15 cellular contexts compared by ENCODE assay signal in the genomic region with DNA sequence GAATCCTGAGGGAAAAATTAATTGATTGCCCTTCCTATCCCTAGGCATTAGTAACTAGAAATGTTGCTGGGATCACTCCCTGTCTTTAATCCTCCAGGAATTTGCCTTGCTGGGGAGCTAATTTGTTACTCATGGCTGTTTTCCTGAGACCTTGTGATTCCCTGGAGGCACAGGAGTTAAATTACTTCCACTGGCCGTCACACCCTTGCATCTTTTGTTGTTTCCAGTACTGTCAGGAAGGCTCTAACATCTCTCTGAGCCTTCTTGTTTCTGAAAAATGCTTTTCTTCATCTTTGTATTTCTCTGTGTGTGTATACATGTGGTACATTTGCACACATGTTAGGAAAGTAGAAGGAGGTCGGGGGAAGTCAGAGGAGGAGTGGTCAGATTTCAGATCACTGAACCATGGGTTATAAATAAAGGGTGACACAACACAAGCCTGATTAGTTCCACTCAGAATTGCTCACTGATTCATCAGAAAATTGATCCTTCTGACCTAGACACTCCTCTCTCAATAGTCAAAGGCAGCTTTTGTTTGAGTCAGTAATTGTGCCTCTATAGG. TPM values are rescaled to one million over a fixed set of nuclear protein-coding genes. Genes with fewer than 3 reads are reported as not detected.
A peak's percentile ranks its signal among the peaks of the same experiment; 100 is the strongest.
DNase-seq lines count a peak whose midpoint lies in the region; ATAC-seq and TF ChIP-seq lines count a peak whose summit lies in the region.
"Had no signal": no experiment of that assay in that cellular context is flagged by ENCODE, and none has a peak within 500 bp of the region (broad histone marks: within the 10 kb centered on the region; RNA-seq: fewer than 3 reads in every experiment).

No MANE protein-coding gene starts in this region.

- peak overlapping the region; percentile 75; the same call in 1 of the 2 replicates for H3K14ac ChIP-seq in IMR-90 (replicated peaks; ENCODE audit: low read depth, low read length)

- no peak for TF ChIP-seq RAD21 in IMR-90 (IDR thresholded peaks at IDR 0.05; ENCODE audit: low read length)

- H3K4me1 Mint-ChIP-seq in nephron, result peaks cover 39% of the 10 kb centered on the region
- H3K4me1 Mint-ChIP-seq: activated naive CD4-positive, alpha-beta T cell treated with anti-CD3 and anti-CD28 coated beads, Interleukin-2, amount 10 ng/mL, durations not matched to agents 7 days and 5 days; stimulated activated naive CD8-positive, alpha-beta T cell treated with anti-CD3 and anti-CD28 coated beads, Interleukin-15, amount 100 ng/mL, for 72 hours; T-cell had no signal

- intact Hi-C loops in IMR-90 (cut with micrococcal nuclease), result no loop called here

- H3K4ac ChIP-seq in IMR-90 (ENCODE audit: low read depth, low read length), result peak overlapping the region; percentile 36; the same call in 1 of the 2 replicates

- H3K27ac Mint-ChIP-seq in nephron, result peak overlapping the region; percentile 39 to 67 (median 55)
- H3K27ac Mint-ChIP-seq: activated naive CD4-positive, alpha-beta T cell treated with anti-CD3 and anti-CD28 coated beads, Interleukin-2, amount 10 ng/mL, durations not matched to agents 7 days and 5 days; natural killer cell; T-cell had no signal

- H2AK9ac ChIP-seq in IMR-90 (replicated peaks; ENCODE audit: low read depth, low read length, poor library complexity), result no peak overlapping the region

- dilution Hi-C loops in IMR-90 (cut with HindIII; ENCODE audit: low sequenced_read_pairs, unreplicated experiment), result no loop called here

- 0 out of 3 replicates have a peak overlapping the region, but pooled peaks have one; percentile 4 for H2BK15ac ChIP-seq in IMR-90 (ENCODE audit: low read depth, low read length)

- H4K8ac ChIP-seq in IMR-90 (ENCODE audit: low read depth in 2 of 2, low read length in 2 of 2), result no peak overlapping the region

- no peak overlapping the region for H2BK20ac ChIP-seq in IMR-90 (ENCODE audit: low read depth, low read length)

- H3K4me3 ChIP-seq in AG10803 (ENCODE audit: low read length), result no peak overlapping the region
- H3K4me3 ChIP-seq in IMR-90 (ENCODE audit: insufficient read depth, low read depth, low read length), result no peak overlapping the region

- no peak overlapping the region for H4K91ac ChIP-seq in IMR-90 (ENCODE audit: insufficient read depth, low read depth, low read length)

- H2AK5ac ChIP-seq in IMR-90 (ENCODE audit: low read depth, low read length), result peak overlapping the region; percentile 18; the same call in 1 of the 2 replicates

- no peaks in the 10 kb centered on the region for H3K9me3 ChIP-seq in IMR-90 (ENCODE audit: control insufficient read depth, insufficient read depth, low read length)
- H3K9me3 ChIP-seq: BE2C had no signal

- H3K27me3 ChIP-seq in IMR-90 (ENCODE audit: control insufficient read depth, insufficient read depth, low read length), result no peaks in the 10 kb centered on the region
- H3K27me3 ChIP-seq: BE2C had no signal

- H3K27ac ChIP-seq in IMR-90 (ENCODE audit: insufficient read depth, low read length), result no peak overlapping the region

- no peaks in the 10 kb centered on the region for H3K79me1 ChIP-seq in IMR-90 (ENCODE audit: low read depth in 1 of 2, low read length in 2 of 2)

- H3K4me3 Mint-ChIP-seq in nephron, result no peak overlapping the region
- H3K4me3 Mint-ChIP-seq: activated naive CD4-positive, alpha-beta T cell treated with anti-CD3 and anti-CD28 coated beads, Interleukin-2, amount 10 ng/mL, durations not matched to agents 7 days and 5 days; natural killer cell; stimulated activated naive CD8-positive, alpha-beta T cell treated with anti-CD3 and anti-CD28 coated beads, Interleukin-15, amount 100 ng/mL, for 72 hours; T-cell had no signal

- H4K20me1 ChIP-seq in IMR-90 (ENCODE audit: insufficient read depth, low read length), result no peaks in the 10 kb centered on the region

- H2AFZ ChIP-seq in IMR-90 (replicated peaks; ENCODE audit: low read length, poor library complexity), result no peak overlapping the region

- no peak for TF ChIP-seq POLR2A in IMR-90 (IDR thresholded peaks at IDR 0.05; ENCODE audit: low read depth, low read length)

- H3K27me3 Mint-ChIP-seq in nephron (ENCODE audit: low read depth), result peaks cover 4% of the 10 kb centered on the region

- no peaks in the 10 kb centered on the region for H3K36me3 ChIP-seq in IMR-90 (ENCODE audit: control insufficient read depth, insufficient read depth, low read length)
- H3K36me3 ChIP-seq: BE2C had no signal

- H4K5ac ChIP-seq in IMR-90 (ENCODE audit: low read depth, low read length), result peak overlapping the region; percentile 58; the same call in 1 of the 2 replicates

- ATAC-seq in IMR-90 (ENCODE audit: low read depth) (peak; percentile 66), GM19455 (IDR thresholded peaks at IDR 0.05; ENCODE audit: unreplicated experiment) (no peak), GM18498 (IDR thresholded peaks at IDR 0.05; ENCODE audit: unreplicated experiment) (no peak)
- ATAC-seq: natural killer cell; stimulated activated naive CD8-positive, alpha-beta T cell treated with anti-CD3 and anti-CD28 coated beads, Interleukin-15, amount 100 ng/mL, for 72 hours; T-cell had no signal

- CTCF ChIA-PET in IMR-90 (lab: Yijun Ruan, JAX), result no interaction called here

- no peak overlapping the region for H3K56ac ChIP-seq in IMR-90 (ENCODE audit: extremely low read depth, insufficient read depth, low read length)

- H3K4me2 ChIP-seq in IMR-90 (ENCODE audit: low read depth, low read length), result peak overlapping the region; percentile 24; the same call in 1 of the 2 replicates

- no peak overlapping the region for H3K9ac ChIP-seq in IMR-90 (ENCODE audit: low read depth, low read length)

- H3K9me3 Mint-ChIP-seq in nephron, result no peaks in the 10 kb centered on the region
- H3K9me3 Mint-ChIP-seq: activated naive CD4-positive, alpha-beta T cell treated with anti-CD3 and anti-CD28 coated beads, Interleukin-2, amount 10 ng/mL, durations not matched to agents 7 days and 5 days; natural killer cell; stimulated activated naive CD8-positive, alpha-beta T cell treated with anti-CD3 and anti-CD28 coated beads, Interleukin-15, amount 100 ng/mL, for 72 hours; T-cell had no signal

- H2BK120ac ChIP-seq in IMR-90 (ENCODE audit: low read depth, low read length), result peak overlapping the region; percentile 34; the same call in 1 of the 2 replicates

- peak overlapping the region; percentile 33 for H2BK5ac ChIP-seq in IMR-90 (ENCODE audit: low read depth, low read length, poor library complexity, severe bottlenecking)

- no CpG with 5 or more reads among the region's 2 CpGs for WGBS in IMR-90 (ENCODE audit: extremely low coverage in 2 of 2, insufficient read length in 1 of 2), 2 experiments

- H3K9me1 ChIP-seq in IMR-90 (ENCODE audit: insufficient read depth, low read length), result 0 out of 2 replicates have a peak, but pooled peaks cover 3% of the 10 kb centered on the region

- no TSS peak for BruUV-seq in IMR-90 (replicated peaks; lab: Mats Ljungman, UMichigan)

- H3K36me3 Mint-ChIP-seq in nephron (ENCODE audit: low read depth), result no peaks in the 10 kb centered on the region
- H3K36me3 Mint-ChIP-seq: activated naive CD4-positive, alpha-beta T cell treated with anti-CD3 and anti-CD28 coated beads, Interleukin-2, amount 10 ng/mL, durations not matched to agents 7 days and 5 days; natural killer cell; T-cell had no signal

- H3K4me1 ChIP-seq in IMR-90 (ENCODE audit: control insufficient read depth, insufficient read depth, low read length), result peaks cover 7% of the 10 kb centered on the region; the same call in 1 of the 2 replicates
- H3K4me1 ChIP-seq: BE2C had no signal

- H3K18ac ChIP-seq in IMR-90 (ENCODE audit: low read depth, low read length), result peak overlapping the region; percentile 47; the same call in 1 of the 2 replicates

- in situ Hi-C loops in IMR-90 (cut with MboI; ENCODE audit: low sequenced_read_pairs), result no loop called here

- no peak overlapping the region for H3K23ac ChIP-seq in IMR-90 (ENCODE audit: low read depth, low read length)

- DNase-seq in AG10803 (ENCODE audit: low read depth) (peak; percentile 88), IMR-90 (peak; percentile 55), ecto neural progenitor cell (ENCODE audit: low spot score) (peak; percentile 54)
- no peak for DNase-seq in effector CD8-positive, alpha-beta T cell (lab: John Stamatoyannopoulos, UW)
- DNase-seq in activated effector memory CD4-positive, alpha-beta T cell treated with Interleukin-2 at 50 U/mL for 16 hours, result no peak
- DNase-seq: activated naive CD4-positive, alpha-beta T cell treated with anti-CD3 and anti-CD28 coated beads, Interleukin-2, amount 10 ng/mL, durations not matched to agents 7 days and 5 days; BE2C; natural killer cell; NCI-H1092 treated with DMSO at 0.1 percent for 48 hours; NK-92 treated with Interleukin-12 subunit alpha and Interleukin-12 subunit beta, amount 100 ng/mL, for 24 hours; stimulated activated naive CD8-positive, alpha-beta T cell treated with anti-CD3 and anti-CD28 coated beads, Interleukin-15, amount 100 ng/mL, for 72 hours; T-cell had no signal

- POLR2A ChIA-PET in IMR-90 (lab: Charles Lee; ENCODE audit: unreplicated experiment), result no interaction called here

- no peak for TF ChIP-seq CTCF in AG10803 (conservative IDR thresholded peaks at IDR 0.05; ENCODE audit: low read length)
- TF ChIP-seq CTCF in IMR-90 (conservative IDR thresholded peaks at IDR 0.05; ENCODE audit: low read depth, low read length), result no peak
- no peak for TF ChIP-seq CTCF in nephron (IDR thresholded peaks at IDR 0.05; ENCODE audit: unreplicated experiment in 3 of 3)

TF ChIP-seq in IMR-90, 13 proteins besides CTCF, POLR2A, EP300 and RAD21:
- TF ChIP-seq ELK1 (IDR thresholded peaks at IDR 0.05; ENCODE audit: borderline replicate concordance, low read depth, low read length) (no peak), RCOR1 (IDR thresholded peaks at IDR 0.05; ENCODE audit: insufficient replicate concordance, low read length) (no peak), FOS (IDR thresholded peaks at IDR 0.05; ENCODE audit: low read depth, low read length) (no peak)

RNA-seq across cellular contexts. Expression of gene LRRFIP2, which starts 23.5 kb away (rescaled TPM):
- 20.6 and 45.8 TPM in 2 replicates for total RNA-seq in IMR-90 (2012; rRNA removed)
- polyA plus RNA-seq in IMR-90 (2012; rRNA removed), result 27.6 and 31.0 TPM in 2 replicates
- 6.4 and 9.3 TPM in 2 replicates for polyA plus RNA-seq in IMR-90 (2012; cell fraction: cytosol; rRNA removed)
- 8.9 and 43.4 TPM in 2 replicates for polyA plus RNA-seq in IMR-90 (2012; cell fraction: nucleus; rRNA removed; ENCODE audit: low replicate concordance)

RNA-seq across cellular contexts. Expression of gene GOLGA4, which starts 45.2 kb away (rescaled TPM):
- total RNA-seq in IMR-90 (2012; rRNA removed), result 51.1 and 70.0 TPM in 2 replicates
- 14.4 and 16.9 TPM in 2 replicates for polyA plus RNA-seq in IMR-90 (2012; rRNA removed)
- 3.6 and 3.9 TPM in 2 replicates for polyA plus RNA-seq in IMR-90 (2012; cell fraction: cytosol; rRNA removed)
- polyA plus RNA-seq in IMR-90 (2012; cell fraction: nucleus; rRNA removed; ENCODE audit: low replicate concordance), result 3.3 and 7.7 TPM in 2 replicates

Comparison
In these comparisons a context has a peak if more than half of its experiments do, and no peak if none do; other contexts are left out.
1. DNase-seq: peak in AG10803 (single experiment), IMR-90 (single experiment) and ecto neural progenitor cell (single experiment); none in effector CD8-positive, alpha-beta T cell (single experiment) and activated effector memory CD4-positive, alpha-beta T cell treated with Interleukin-2 at 50 U/mL for 16 hours (single experiment).